In the genomic region with DNA sequence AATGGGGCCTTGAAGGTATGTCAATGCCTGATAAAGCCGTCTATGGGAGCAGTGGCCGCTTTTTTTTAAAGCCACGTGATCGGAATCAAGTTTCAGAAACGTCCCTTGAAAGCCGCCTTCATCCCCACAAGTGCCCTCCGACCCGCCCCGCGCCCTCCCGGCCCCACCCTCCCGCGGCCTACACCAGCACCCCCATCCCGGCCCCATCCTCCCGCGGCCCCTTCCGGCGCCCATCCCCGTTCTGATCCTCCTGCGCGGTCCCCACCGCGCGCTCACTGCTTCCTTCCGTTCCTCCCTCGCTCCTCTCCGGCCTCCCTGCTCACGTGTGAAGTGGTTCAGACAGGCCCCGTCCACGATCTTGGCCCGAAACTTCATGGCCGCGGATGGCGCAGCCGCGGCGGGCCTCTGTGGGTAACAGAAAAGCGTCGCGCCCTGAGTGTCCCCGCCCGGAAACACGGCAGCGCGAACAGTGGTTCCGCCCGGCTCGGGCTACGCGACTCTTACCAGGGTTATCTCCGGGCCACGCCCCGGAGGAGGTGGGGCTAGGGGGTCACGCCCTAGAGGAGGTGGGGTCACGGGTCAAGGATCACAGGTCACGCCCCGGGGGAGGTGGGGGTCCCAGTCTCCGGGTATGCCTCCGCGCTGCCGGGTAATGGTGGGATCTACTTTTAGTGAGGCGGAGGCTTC, we compare ENCODE assay signal across 8 cellular contexts. TPM values are rescaled to one million over a fixed set of nuclear protein-coding genes. Genes with fewer than 3 reads are reported as not detected.
A peak's percentile ranks its signal among the peaks of the same experiment; 100 is the strongest.
DNase-seq lines count a peak whose midpoint lies in the region; ATAC-seq and TF ChIP-seq lines count a peak whose summit lies in the region.

A gene (minus strand): TSS at position 471 of the 687 bp plus-strand sequence. CDS start 96 bp downstream, at position 375.

- H3K27ac Mint-ChIP-seq in activated naive CD4-positive, alpha-beta T cell treated with anti-CD3 and anti-CD28 coated beads, Interleukin-2, amount 50 U/mL, for 24 hours: peak within 1 kb of the TSS; percentile 95

- CTCF ChIA-PET in GM10248 (lab: Yijun Ruan, JAX): interaction anchor here (1.4 to 3.5 kb wide), 6 partner anchors 9 to 131 kb away, joined by 5 to 13 read pairs (median 8); no protein-coding TSS in a partner anchor

- H3K27me3 Mint-ChIP-seq in activated naive CD4-positive, alpha-beta T cell treated with anti-CD3 and anti-CD28 coated beads, Interleukin-2, amount 50 U/mL, for 24 hours: no peaks in the 10 kb centered on the region

- H3K36me3 Mint-ChIP-seq in activated naive CD4-positive, alpha-beta T cell treated with anti-CD3 and anti-CD28 coated beads, Interleukin-2, amount 50 U/mL, for 24 hours: peaks cover 14% of the 10 kb centered on the region

- peaks cover 29% of the 10 kb centered on the region for H3K4me1 Mint-ChIP-seq in activated naive CD4-positive, alpha-beta T cell treated with anti-CD3 and anti-CD28 coated beads, Interleukin-2, amount 50 U/mL, for 24 hours

- TF ChIP-seq CTCF in GM10248 (IDR thresholded peaks at IDR 0.05; ENCODE audit: control extremely low read depth, extremely low read depth, low read depth, missing control alignments) (no peak), omental fat pad (IDR thresholded peaks at IDR 0.05) (no peak)

- DNase-seq in GM10248 (ENCODE audit: extremely low spot score): peak; percentile 93
- peak; percentile 61 for DNase-seq in NCI-H1048 (lab: John Stamatoyannopoulos, UW)
- no peak for DNase-seq in glomerular endothelial cell (ENCODE audit: extremely low read depth, low read depth, low spot score)
- peak; percentile 79 for DNase-seq in omental fat pad (ENCODE audit: low spot score)

- peak within 1 kb of the TSS; percentile 93 for H3K4me3 Mint-ChIP-seq in activated naive CD4-positive, alpha-beta T cell treated with anti-CD3 and anti-CD28 coated beads, Interleukin-2, amount 50 U/mL, for 24 hours

- ATAC-seq in HG02588 (IDR thresholded peaks at IDR 0.05; ENCODE audit: unreplicated experiment) (peak; percentile 99), SK-N-SH treated with all-trans-retinoic acid at 6 μM for 48 hours (peak; percentile 99), omental fat pad (ENCODE audit: low FRiP score) (peak; percentile 99)

- no peaks in the 10 kb centered on the region for H3K9me3 Mint-ChIP-seq in activated naive CD4-positive, alpha-beta T cell treated with anti-CD3 and anti-CD28 coated beads, Interleukin-2, amount 50 U/mL, for 24 hours

- H3K27ac ChIP-seq in temporal lobe (ENCODE audit: low read depth, low read length): peak within 1 kb of the TSS; percentile 33

- POLR2A ChIA-PET in GM10248 (lab: Yijun Ruan, JAX): interaction anchor here (1.1 kb wide), 1 partner anchor 11 kb away, joined by 3 read pairs; no protein-coding TSS in a partner anchor

TF ChIP-seq in SK-N-SH treated with all-trans-retinoic acid at 6 μM for 48 hours, 23 proteins besides CTCF, POLR2A, EP300 and RAD21 (continues in another document):
- TF ChIP-seq ISL1 (CRISPR knock-in tag; IDR thresholded peaks at IDR 0.05) (0 out of 2 replicates have a peak, but pooled peaks have one; percentile 12), PPARA (CRISPR knock-in tag; IDR thresholded peaks at IDR 0.05; ENCODE audit: borderline replicate concordance) (no peak), BACH2 (CRISPR knock-in tag; IDR thresholded peaks at IDR 0.05; ENCODE audit: borderline replicate concordance) (0 out of 2 replicates have a peak, but pooled peaks have one; percentile 15), RARB (CRISPR knock-in tag; IDR thresholded peaks at IDR 0.05) (no peak), GLIS3 (CRISPR knock-in tag; IDR thresholded peaks at IDR 0.05) (no peak), ESRRG (CRISPR knock-in tag; IDR thresholded peaks at IDR 0.05) (no peak), ZFP30 (CRISPR knock-in tag; IDR thresholded peaks at IDR 0.05) (no peak), ARNTL (CRISPR knock-in tag; IDR thresholded peaks at IDR 0.05; ENCODE audit: borderline replicate concordance, low read depth) (no peak), ZNF70 (CRISPR knock-in tag; IDR thresholded peaks at IDR 0.05) (no peak), TOX (CRISPR knock-in tag; IDR thresholded peaks at IDR 0.05; ENCODE audit: borderline replicate concordance) (no peak), SNAI2 (CRISPR knock-in tag; IDR thresholded peaks at IDR 0.05) (no peak; the same call in 1 of the 2 replicates), OSR1 (CRISPR knock-in tag; IDR thresholded peaks at IDR 0.05) (no peak), ZNF565 (CRISPR knock-in tag; conservative IDR thresholded peaks at IDR 0.05; ENCODE audit: low read depth) (no peak), ZFP3 (CRISPR knock-in tag; IDR thresholded peaks at IDR 0.05) (peak; percentile 87), TCF4 (CRISPR knock-in tag; IDR thresholded peaks at IDR 0.05; ENCODE audit: borderline replicate concordance) (no peak; the same call in 1 of the 2 replicates), ZC3H10 (CRISPR knock-in tag; IDR thresholded peaks at IDR 0.05) (no peak)
- TF ChIP-seq, protein P1, sequence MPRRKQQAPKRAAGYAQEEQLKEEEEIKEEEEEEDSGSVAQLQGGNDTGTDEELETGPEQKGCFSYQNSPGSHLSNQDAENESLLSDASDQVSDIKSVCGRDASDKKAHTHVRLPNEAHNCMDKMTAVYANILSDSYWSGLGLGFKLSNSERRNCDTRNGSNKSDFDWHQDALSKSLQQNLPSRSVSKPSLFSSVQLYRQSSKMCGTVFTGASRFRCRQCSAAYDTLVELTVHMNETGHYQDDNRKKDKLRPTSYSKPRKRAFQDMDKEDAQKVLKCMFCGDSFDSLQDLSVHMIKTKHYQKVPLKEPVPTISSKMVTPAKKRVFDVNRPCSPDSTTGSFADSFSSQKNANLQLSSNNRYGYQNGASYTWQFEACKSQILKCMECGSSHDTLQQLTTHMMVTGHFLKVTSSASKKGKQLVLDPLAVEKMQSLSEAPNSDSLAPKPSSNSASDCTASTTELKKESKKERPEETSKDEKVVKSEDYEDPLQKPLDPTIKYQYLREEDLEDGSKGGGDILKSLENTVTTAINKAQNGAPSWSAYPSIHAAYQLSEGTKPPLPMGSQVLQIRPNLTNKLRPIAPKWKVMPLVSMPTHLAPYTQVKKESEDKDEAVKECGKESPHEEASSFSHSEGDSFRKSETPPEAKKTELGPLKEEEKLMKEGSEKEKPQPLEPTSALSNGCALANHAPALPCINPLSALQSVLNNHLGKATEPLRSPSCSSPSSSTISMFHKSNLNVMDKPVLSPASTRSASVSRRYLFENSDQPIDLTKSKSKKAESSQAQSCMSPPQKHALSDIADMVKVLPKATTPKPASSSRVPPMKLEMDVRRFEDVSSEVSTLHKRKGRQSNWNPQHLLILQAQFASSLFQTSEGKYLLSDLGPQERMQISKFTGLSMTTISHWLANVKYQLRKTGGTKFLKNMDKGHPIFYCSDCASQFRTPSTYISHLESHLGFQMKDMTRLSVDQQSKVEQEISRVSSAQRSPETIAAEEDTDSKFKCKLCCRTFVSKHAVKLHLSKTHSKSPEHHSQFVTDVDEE (CRISPR knock-in tag; IDR thresholded peaks at IDR 0.05): peak; percentile 76; the same call in 1 of the 2 replicates
- TF ChIP-seq, protein P2, sequence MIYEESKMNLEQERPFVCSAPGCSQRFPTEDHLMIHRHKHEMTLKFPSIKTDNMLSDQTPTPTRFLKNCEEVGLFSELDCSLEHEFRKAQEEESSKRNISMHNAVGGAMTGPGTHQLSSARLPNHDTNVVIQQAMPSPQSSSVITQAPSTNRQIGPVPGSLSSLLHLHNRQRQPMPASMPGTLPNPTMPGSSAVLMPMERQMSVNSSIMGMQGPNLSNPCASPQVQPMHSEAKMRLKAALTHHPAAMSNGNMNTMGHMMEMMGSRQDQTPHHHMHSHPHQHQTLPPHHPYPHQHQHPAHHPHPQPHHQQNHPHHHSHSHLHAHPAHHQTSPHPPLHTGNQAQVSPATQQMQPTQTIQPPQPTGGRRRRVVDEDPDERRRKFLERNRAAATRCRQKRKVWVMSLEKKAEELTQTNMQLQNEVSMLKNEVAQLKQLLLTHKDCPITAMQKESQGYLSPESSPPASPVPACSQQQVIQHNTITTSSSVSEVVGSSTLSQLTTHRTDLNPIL (CRISPR knock-in tag; IDR thresholded peaks at IDR 0.05; ENCODE audit: low read depth): no peak
- TF ChIP-seq, protein P3, sequence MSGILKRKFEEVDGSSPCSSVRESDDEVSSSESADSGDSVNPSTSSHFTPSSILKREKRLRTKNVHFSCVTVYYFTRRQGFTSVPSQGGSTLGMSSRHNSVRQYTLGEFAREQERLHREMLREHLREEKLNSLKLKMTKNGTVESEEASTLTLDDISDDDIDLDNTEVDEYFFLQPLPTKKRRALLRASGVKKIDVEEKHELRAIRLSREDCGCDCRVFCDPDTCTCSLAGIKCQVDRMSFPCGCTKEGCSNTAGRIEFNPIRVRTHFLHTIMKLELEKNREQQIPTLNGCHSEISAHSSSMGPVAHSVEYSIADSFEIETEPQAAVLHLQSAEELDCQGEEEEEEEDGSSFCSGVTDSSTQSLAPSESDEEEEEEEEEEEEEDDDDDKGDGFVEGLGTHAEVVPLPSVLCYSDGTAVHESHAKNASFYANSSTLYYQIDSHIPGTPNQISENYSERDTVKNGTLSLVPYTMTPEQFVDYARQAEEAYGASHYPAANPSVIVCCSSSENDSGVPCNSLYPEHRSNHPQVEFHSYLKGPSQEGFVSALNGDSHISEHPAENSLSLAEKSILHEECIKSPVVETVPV (CRISPR knock-in tag; IDR thresholded peaks at IDR 0.05): no peak
- TF ChIP-seq, protein P4, sequence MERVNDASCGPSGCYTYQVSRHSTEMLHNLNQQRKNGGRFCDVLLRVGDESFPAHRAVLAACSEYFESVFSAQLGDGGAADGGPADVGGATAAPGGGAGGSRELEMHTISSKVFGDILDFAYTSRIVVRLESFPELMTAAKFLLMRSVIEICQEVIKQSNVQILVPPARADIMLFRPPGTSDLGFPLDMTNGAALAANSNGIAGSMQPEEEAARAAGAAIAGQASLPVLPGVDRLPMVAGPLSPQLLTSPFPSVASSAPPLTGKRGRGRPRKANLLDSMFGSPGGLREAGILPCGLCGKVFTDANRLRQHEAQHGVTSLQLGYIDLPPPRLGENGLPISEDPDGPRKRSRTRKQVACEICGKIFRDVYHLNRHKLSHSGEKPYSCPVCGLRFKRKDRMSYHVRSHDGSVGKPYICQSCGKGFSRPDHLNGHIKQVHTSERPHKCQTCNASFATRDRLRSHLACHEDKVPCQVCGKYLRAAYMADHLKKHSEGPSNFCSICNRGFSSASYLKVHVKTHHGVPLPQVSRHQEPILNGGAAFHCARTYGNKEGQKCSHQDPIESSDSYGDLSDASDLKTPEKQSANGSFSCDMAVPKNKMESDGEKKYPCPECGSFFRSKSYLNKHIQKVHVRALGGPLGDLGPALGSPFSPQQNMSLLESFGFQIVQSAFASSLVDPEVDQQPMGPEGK (CRISPR knock-in tag; IDR thresholded peaks at IDR 0.05; ENCODE audit: borderline replicate concordance): peak; percentile 53; the same call in 1 of the 2 replicates

RNA-seq across cellular contexts. Expression of the gene that starts here (rescaled TPM):
- total RNA-seq in glomerular endothelial cell (29.5 and 35.6 TPM in 2 replicates), omental fat pad (10 to 100 TPM; 21.7 to 43.0 (median 32.2) TPM), temporal lobe (16.7 TPM)
